Comparison of ENCODE assay signal across 8 cellular contexts in the genomic region with DNA sequence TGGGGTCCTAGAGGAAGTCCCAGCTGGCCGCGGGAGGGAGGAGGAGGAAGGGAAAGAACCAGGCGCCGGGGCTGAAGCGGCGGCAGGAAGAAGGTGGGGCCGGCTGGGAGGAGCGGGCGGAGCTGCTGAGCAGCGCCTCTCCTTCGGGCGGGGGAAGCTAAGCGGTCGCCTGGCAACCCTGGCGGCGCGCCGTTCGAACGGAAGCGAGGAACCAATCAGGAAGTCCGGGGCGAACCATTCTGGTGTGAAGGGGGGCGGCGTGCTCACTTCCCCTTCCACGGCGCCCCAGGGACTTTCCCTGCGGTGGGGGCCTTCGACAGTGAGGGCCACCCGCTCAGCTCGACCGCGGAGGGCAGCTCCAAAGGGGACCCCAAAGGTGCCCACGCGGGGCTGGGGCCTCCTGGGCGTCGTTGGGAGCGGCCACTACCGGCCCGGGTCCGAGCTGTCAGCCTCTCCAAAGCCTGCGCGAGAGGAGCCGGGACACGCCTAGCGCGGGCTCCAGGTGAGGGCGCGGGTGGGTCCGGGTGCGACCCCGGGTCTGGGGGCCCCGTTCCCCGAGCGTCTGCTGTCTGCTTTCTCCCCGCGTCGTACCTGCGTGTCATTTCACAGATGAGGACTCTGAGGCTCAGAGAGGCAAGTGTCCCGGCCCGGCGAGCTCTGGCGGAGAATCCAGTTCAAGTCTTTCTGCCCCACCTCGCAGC. TPM values are rescaled to one million over a fixed set of nuclear protein-coding genes. Genes with fewer than 3 reads are reported as not detected.
DNase-seq lines count a peak whose midpoint lies in the region; ATAC-seq and TF ChIP-seq lines count a peak whose summit lies in the region.

A gene (plus strand): TSS at position 266 of the 701 bp plus-strand sequence. CDS start 11,090 bp downstream, outside the sequence.

- ATAC-seq in natural killer cell = peak; percentile 91 to 94 (median 94)

- H3K36me3 ChIP-seq in ES-I3 (ENCODE audit: insufficient read depth, low read length) = no peaks in the 10 kb centered on the region
- no peaks in the 10 kb centered on the region for H3K36me3 ChIP-seq in H7 (replicated peaks; ENCODE audit: control insufficient read depth, insufficient read depth, low read length)
- no peaks in the 10 kb centered on the region for H3K36me3 ChIP-seq in Loucy (ENCODE audit: insufficient read depth, low read length)

- peaks cover 54% of the 10 kb centered on the region for H3K4me1 Mint-ChIP-seq in activated T-helper 2 cell treated with anti-CD3 and anti-CD28 coated beads, Interferon-gamma antibody, Interleukin-2, Interleukin-4, amounts not matched to agents 10 μg/mL and 5 μg/mL and 100 μg/mL, durations not matched to agents 14 hours and 24 hours and 36 hours (ENCODE audit: low read depth)
- peaks cover 47 to 50% of the 10 kb centered on the region in 2 donors for H3K4me1 Mint-ChIP-seq in natural killer cell

- no peaks in the 10 kb centered on the region for H3K9me2 ChIP-seq in Loucy (replicated peaks; ENCODE audit: low read depth, low read length)

- intact Hi-C loops in activated T-helper 2 cell treated with anti-CD3 and anti-CD28 coated beads, Interferon-gamma antibody, Interleukin-2, Interleukin-4, amounts not matched to agents 10 μg/mL and 5 μg/mL and 100 μg/mL, durations not matched to agents 14 hours and 24 hours and 36 hours (cut with micrococcal nuclease) = loop anchor here (1.0 to 5.0 kb wide), 3 partner anchors 13 to 291 kb away; a partner anchor contains a TSS
- intact Hi-C loops in natural killer cell (cut with micrococcal nuclease) = loop anchor here (1.0 to 5.0 kb wide), 2 partner anchors 11 to 181 kb away; a partner anchor contains a TSS

- peaks cover 4% of the 10 kb centered on the region for H3K36me3 Mint-ChIP-seq in activated T-helper 2 cell treated with anti-CD3 and anti-CD28 coated beads, Interferon-gamma antibody, Interleukin-2, Interleukin-4, amounts not matched to agents 10 μg/mL and 5 μg/mL and 100 μg/mL, durations not matched to agents 14 hours and 24 hours and 36 hours (ENCODE audit: low read depth)
- no peaks in the 10 kb centered on the region for H3K36me3 Mint-ChIP-seq in natural killer cell

- TF ChIP-seq CTCF in Loucy (conservative IDR thresholded peaks at IDR 0.05; ENCODE audit: low read length) (no peak), fibroblast of mammary gland (conservative IDR thresholded peaks at IDR 0.05; ENCODE audit: control insufficient read depth, insufficient read depth, low read depth, low read length) (no peak), natural killer cell (IDR thresholded peaks at IDR 0.05) (no peak)

- DNase-seq in H7 = peak; percentile 97
- peak; percentile 95 for DNase-seq in activated T-helper 2 cell treated with anti-CD3 and anti-CD28 coated beads, Interferon-gamma antibody, Interleukin-2, Interleukin-4, amounts not matched to agents 10 μg/mL and 5 μg/mL and 100 μg/mL, durations not matched to agents 14 hours and 24 hours and 36 hours (ENCODE audit: low spot score)
- peak; percentile 88 for DNase-seq in fibroblast of mammary gland (ENCODE audit: low read depth)
- DNase-seq in natural killer cell = peak; percentile 96
- DNase-seq in stimulated activated naive CD4-positive, alpha-beta T cell (lab: John Stamatoyannopoulos, UW) = peak; percentile 91 to 94 (median 92)

- H3K4me2 ChIP-seq in Loucy (ENCODE audit: low read depth, low read length, poor library complexity, severe bottlenecking) = peak within 1 kb of the TSS; percentile 98

- H3K9me3 ChIP-seq in ES-I3 (ENCODE audit: control insufficient read depth, insufficient read depth, low read length) (no peaks in the 10 kb centered on the region), Loucy (ENCODE audit: insufficient read depth, low read depth, low read length) (no peaks in the 10 kb centered on the region)

- no peaks in the 10 kb centered on the region for H3F3A ChIP-seq in Loucy (ENCODE audit: low read depth)

- peaks cover 32% of the 10 kb centered on the region for H3K79me2 ChIP-seq in Loucy (ENCODE audit: insufficient read depth, low read length)

- no peaks in the 10 kb centered on the region for H3K9me3 Mint-ChIP-seq in activated T-helper 2 cell treated with anti-CD3 and anti-CD28 coated beads, Interferon-gamma antibody, Interleukin-2, Interleukin-4, amounts not matched to agents 10 μg/mL and 5 μg/mL and 100 μg/mL, durations not matched to agents 14 hours and 24 hours and 36 hours
- no peaks in the 10 kb centered on the region for H3K9me3 Mint-ChIP-seq in natural killer cell

- peak within 1 kb of the TSS; percentile 75 for H3K27ac Mint-ChIP-seq in activated T-helper 2 cell treated with anti-CD3 and anti-CD28 coated beads, Interferon-gamma antibody, Interleukin-2, Interleukin-4, amounts not matched to agents 10 μg/mL and 5 μg/mL and 100 μg/mL, durations not matched to agents 14 hours and 24 hours and 36 hours
- H3K27ac Mint-ChIP-seq in natural killer cell = peak within 1 kb of the TSS; percentile 84 to 94

- peak within 1 kb of the TSS; percentile 68 for H3K4me3 ChIP-seq in H7 (ENCODE audit: insufficient read depth, low read depth, low read length)
- H3K4me3 ChIP-seq in Loucy (ENCODE audit: low read length, poor library complexity, severe bottlenecking) = peak within 1 kb of the TSS; percentile 88
- H3K4me3 ChIP-seq in fibroblast of mammary gland (ENCODE audit: control insufficient read depth, low read depth, low read length) = peak within 1 kb of the TSS; percentile 73

- no peaks in the 10 kb centered on the region for H3K27me3 Mint-ChIP-seq in activated T-helper 2 cell treated with anti-CD3 and anti-CD28 coated beads, Interferon-gamma antibody, Interleukin-2, Interleukin-4, amounts not matched to agents 10 μg/mL and 5 μg/mL and 100 μg/mL, durations not matched to agents 14 hours and 24 hours and 36 hours (ENCODE audit: low read depth)
- H3K27me3 Mint-ChIP-seq in natural killer cell (ENCODE audit: low read depth in 2 of 2) = no peaks in the 10 kb centered on the region

- H2AFZ ChIP-seq in Loucy (ENCODE audit: low read length) = peak within 1 kb of the TSS; percentile 97

- H4K20me1 ChIP-seq in Loucy (ENCODE audit: insufficient read depth, low read length, poor library complexity, severe bottlenecking) = no peaks in the 10 kb centered on the region

- H3K27me3 ChIP-seq in H7 (ENCODE audit: control insufficient read depth, insufficient read depth, low read length) = peaks cover 9% of the 10 kb centered on the region
- no peaks in the 10 kb centered on the region for H3K27me3 ChIP-seq in Loucy (ENCODE audit: insufficient read depth, low read length, poor library complexity, severe bottlenecking)

- peak; percentile 57 for TF ChIP-seq POLR2A in Raji (IDR thresholded peaks at IDR 0.05; ENCODE audit: insufficient read depth, low read depth, low read length)

- peak within 1 kb of the TSS; percentile 82 for H3K4me3 Mint-ChIP-seq in activated T-helper 2 cell treated with anti-CD3 and anti-CD28 coated beads, Interferon-gamma antibody, Interleukin-2, Interleukin-4, amounts not matched to agents 10 μg/mL and 5 μg/mL and 100 μg/mL, durations not matched to agents 14 hours and 24 hours and 36 hours (ENCODE audit: low read depth)
- peak within 1 kb of the TSS; percentile 88 for H3K4me3 Mint-ChIP-seq in natural killer cell

- no peaks in the 10 kb centered on the region for H3K4me1 ChIP-seq in ES-I3 (ENCODE audit: insufficient read depth, low read length)
- peaks cover 55% of the 10 kb centered on the region for H3K4me1 ChIP-seq in Loucy (ENCODE audit: insufficient read depth, low read length, poor library complexity, severe bottlenecking)

- H3K9ac ChIP-seq in ES-I3 (ENCODE audit: low read depth, low read length) (peak within 1 kb of the TSS; percentile 80), Loucy (ENCODE audit: low read depth, low read length, poor library complexity, severe bottlenecking) (peak within 1 kb of the TSS; percentile 89)

RNA-seq across cellular contexts. Expression of the gene that starts here (rescaled TPM):
- 5.5 and 9.9 TPM in 2 replicates for total RNA-seq in H7 (2014; rRNA removed; shearing (Covaris generic))
- total RNA-seq in activated T-helper 2 cell treated with anti-CD3 and anti-CD28 coated beads, Interferon-gamma antibody, Interleukin-2, Interleukin-4, amounts not matched to agents 10 μg/mL and 5 μg/mL and 100 μg/mL, durations not matched to agents 14 hours and 24 hours and 36 hours = 12.7 and 12.8 TPM in 2 replicates
- total RNA-seq in natural killer cell = 10 to 100 TPM; 25.1 to 91.0 (median 31.8) TPM

Comparison
In these comparisons a context has a peak if more than half of its experiments do, and no peak if none do; other contexts are left out.
1. Peak in every context shown above with its lines: DNase-seq, ATAC-seq and H3K4me3 ChIP-seq.